In genomic region chr18:7592305-7593071, GRCh38 we compare ENCODE assay signal across 16 cellular contexts. TPM values are rescaled to one million over a fixed set of nuclear protein-coding genes. Genes with fewer than 3 reads are reported as not detected.
DNase-seq lines count a peak whose midpoint lies in the region; ATAC-seq and TF ChIP-seq lines count a peak whose summit lies in the region.
"Had no signal": no experiment of that assay in that cellular context is flagged by ENCODE, and none has a peak within 500 bp of the region (broad histone marks: within the 10 kb centered on the region; RNA-seq: fewer than 3 reads in every experiment).

No MANE protein-coding gene starts in this region.

- no TSS peak for BruUV-seq in HCT116 (replicated peaks; lab: Mats Ljungman, UMichigan)

- intact Hi-C loops in HCT116 (cut with micrococcal nuclease), result no loop called here

- H3K4me1 Mint-ChIP-seq in neural progenitor cell, result peaks cover 34% of the 10 kb centered on the region

- no peak overlapping the region for H3K4me3 ChIP-seq in HCT116 (replicated peaks in 1 of 2; ENCODE audit: low read depth in 1 of 2, low read length in 2 of 2)
- no peak overlapping the region for H3K4me3 ChIP-seq in fibroblast of pulmonary artery (replicated peaks; ENCODE audit: low read depth, low read length)
- H3K4me3 ChIP-seq in neural progenitor cell, result no peak overlapping the region
- no peak overlapping the region for H3K4me3 ChIP-seq in effector memory CD4-positive, alpha-beta T cell (ENCODE audit: insufficient read depth, low read depth, low read length, poor library complexity, severe bottlenecking)
- H3K4me3 ChIP-seq: gastroesophageal sphincter had no signal

- H3K4me3 Mint-ChIP-seq in neural progenitor cell, result no peak overlapping the region
- H3K4me3 Mint-ChIP-seq: activated T-helper 1 cell treated with anti-CD3 and anti-CD28 coated beads, Interleukin-12 subunit alpha, Interleukin-12 subunit beta, Interleukin-2, Interleukin-4 antibody, amounts not matched to agents 30 ng/mL and 10 ng/mL and 1 ng/mL, durations not matched to agents 14 hours and 24 hours and 36 hours; CD14-positive monocyte; stimulated activated naive CD8-positive, alpha-beta T cell treated with anti-CD3 and anti-CD28 coated beads, Interleukin-15, Interleukin-2, amounts not matched to agents 100 ng/mL and 50 ng/mL, for 24 hours had no signal

- H3K9me3 ChIP-seq in HCT116 (ENCODE audit: control insufficient read depth in 1 of 2, insufficient read depth in 1 of 2, low read depth in 1 of 2, low read length in 2 of 2) (no peaks in the 10 kb centered on the region), neural progenitor cell (ENCODE audit: low read depth) (no peaks in the 10 kb centered on the region)
- H3K9me3 ChIP-seq in effector memory CD4-positive, alpha-beta T cell (ENCODE audit: control insufficient read depth, low read length), result no peaks in the 10 kb centered on the region
- H3K9me3 ChIP-seq: gastroesophageal sphincter had no signal

- no peaks in the 10 kb centered on the region for H4K20me1 ChIP-seq in HCT116 (ENCODE audit: insufficient read depth)
- no peaks in the 10 kb centered on the region for H4K20me1 ChIP-seq in neural progenitor cell (ENCODE audit: low read depth)

- in situ Hi-C loops in SK-MEL-5 (cut with HindIII; ENCODE audit: low pct_unique_long_range_greater_than_20kb, low sequenced_read_pairs), result no loop called here

- H3K4me2 ChIP-seq in HCT116 (ENCODE audit: low read length) (no peak overlapping the region), neural progenitor cell (peak overlapping the region; percentile 27)

- no peaks in the 10 kb centered on the region for H3K36me3 Mint-ChIP-seq in neural progenitor cell
- H3K36me3 Mint-ChIP-seq: CD14-positive monocyte had no signal

- H3F3A ChIP-seq in neural progenitor cell (ENCODE audit: low read depth), result peaks cover 4% of the 10 kb centered on the region

- no peak overlapping the region for H3K9ac ChIP-seq in HCT116 (ENCODE audit: low read length)
- no peak overlapping the region for H3K9ac ChIP-seq in neural progenitor cell

- H3K27ac ChIP-seq in HCT116 (ENCODE audit: low read depth, low read length) (no peak overlapping the region), neural progenitor cell (no peak overlapping the region)
- no peak overlapping the region for H3K27ac ChIP-seq in effector memory CD4-positive, alpha-beta T cell (ENCODE audit: insufficient read depth, low read length, poor library complexity, severe bottlenecking)
- H3K27ac ChIP-seq: gastroesophageal sphincter had no signal

- DNase-seq in HCT116 (ENCODE audit: low read depth, low spot score) (no peak), SK-MEL-5 (ENCODE audit: low read depth, low spot score) (peak; percentile 11), fibroblast of pulmonary artery (ENCODE audit: low read depth) (no peak), neural progenitor cell (ENCODE audit: low spot score) (peak; percentile 53), HPDE6-E6E7 (ENCODE audit: extremely low spot score) (no peak)
- no peak for DNase-seq in effector memory CD4-positive, alpha-beta T cell
- DNase-seq in NK-92 treated with Interleukin-12 subunit alpha and Interleukin-12 subunit beta, amount 100 ng/mL, for 24 hours (lab: John Stamatoyannopoulos, UW), result no peak
- DNase-seq: activated CD4-positive, alpha-beta T cell treated with anti-CD3 and anti-CD28 coated beads for 48 hours; aorta; left cardiac atrium; T-helper 1 cell had no signal

- H2AFZ ChIP-seq in HCT116 (ENCODE audit: low read depth, low read length, poor library complexity, severe bottlenecking) (no peak overlapping the region), neural progenitor cell (replicated peaks) (no peak overlapping the region)

- ATAC-seq in HCT116, result 0 out of 2 replicates have a peak, but pooled peaks have one; percentile 36
- no peak for ATAC-seq in HG03025 (IDR thresholded peaks at IDR 0.05; ENCODE audit: low FRiP score, unreplicated experiment)
- ATAC-seq: gastroesophageal sphincter had no signal

- RAD21 ChIA-PET in HCT116 (lab: Charles Lee; ENCODE audit: low non-redundant PET in 1 of 2, low total read pairs in 2 of 2, uncharacterized antibody in 2 of 2, unreplicated experiment in 2 of 2), result no interaction called here

- peak overlapping the region; percentile 43 for H3K27ac Mint-ChIP-seq in neural progenitor cell
- H3K27ac Mint-ChIP-seq: activated T-helper 1 cell treated with anti-CD3 and anti-CD28 coated beads, Interleukin-12 subunit alpha, Interleukin-12 subunit beta, Interleukin-2, Interleukin-4 antibody, amounts not matched to agents 30 ng/mL and 10 ng/mL and 1 ng/mL, durations not matched to agents 14 hours and 24 hours and 36 hours; CD14-positive monocyte; stimulated activated naive CD8-positive, alpha-beta T cell treated with anti-CD3 and anti-CD28 coated beads, Interleukin-15, Interleukin-2, amounts not matched to agents 100 ng/mL and 50 ng/mL, for 24 hours had no signal

- H3K27me3 Mint-ChIP-seq in neural progenitor cell (ENCODE audit: insufficient read depth, low read depth), result no peaks in the 10 kb centered on the region
- H3K27me3 Mint-ChIP-seq: stimulated activated naive CD8-positive, alpha-beta T cell treated with anti-CD3 and anti-CD28 coated beads, Interleukin-15, Interleukin-2, amounts not matched to agents 100 ng/mL and 50 ng/mL, for 24 hours had no signal

- no peak for TF ChIP-seq RAD21 in HCT116 (IDR thresholded peaks at IDR 0.05; ENCODE audit: low read depth)

- H3K9me3 Mint-ChIP-seq in neural progenitor cell, result no peaks in the 10 kb centered on the region
- H3K9me3 Mint-ChIP-seq: activated T-helper 1 cell treated with anti-CD3 and anti-CD28 coated beads, Interleukin-12 subunit alpha, Interleukin-12 subunit beta, Interleukin-2, Interleukin-4 antibody, amounts not matched to agents 30 ng/mL and 10 ng/mL and 1 ng/mL, durations not matched to agents 14 hours and 24 hours and 36 hours; CD14-positive monocyte; stimulated activated naive CD8-positive, alpha-beta T cell treated with anti-CD3 and anti-CD28 coated beads, Interleukin-15, Interleukin-2, amounts not matched to agents 100 ng/mL and 50 ng/mL, for 24 hours had no signal

- CTCF ChIA-PET in HCT116 (lab: Charles Lee), result no interaction called here

- POLR2A ChIA-PET in HCT116 (lab: Charles Lee), result no interaction called here

- no peaks in the 10 kb centered on the region for H3K9me2 ChIP-seq in HCT116 (ENCODE audit: insufficient read depth)

- H3K4me1 ChIP-seq in HCT116 (ENCODE audit: control insufficient read depth in 1 of 2, insufficient read depth in 2 of 2, low read length in 2 of 2) (no peaks in the 10 kb centered on the region), neural progenitor cell (peaks cover 27% of the 10 kb centered on the region)
- no peaks in the 10 kb centered on the region for H3K4me1 ChIP-seq in effector memory CD4-positive, alpha-beta T cell (ENCODE audit: control insufficient read depth, insufficient read depth, low read length, poor library complexity, severe bottlenecking)

- H3K27me3 ChIP-seq in HCT116 (ENCODE audit: insufficient read depth, low read length), result peaks cover 17% of the 10 kb centered on the region
- H3K27me3 ChIP-seq in neural progenitor cell, result no peaks in the 10 kb centered on the region
- no peaks in the 10 kb centered on the region for H3K27me3 ChIP-seq in effector memory CD4-positive, alpha-beta T cell (replicated peaks; ENCODE audit: control insufficient read depth, insufficient read depth, low read length, poor library complexity, severe bottlenecking)
- H3K27me3 ChIP-seq: gastroesophageal sphincter had no signal

- TF ChIP-seq CTCF in HCT116 (IDR thresholded peaks at IDR 0.05 in 2 of 3, conservative IDR thresholded peaks at IDR 0.05 in 1 of 3; ENCODE audit: borderline replicate concordance in 1 of 3, insufficient read depth in 1 of 3, low read depth in 2 of 3, low read length in 2 of 3) (peak in 2 of 3 experiments; percentile 10 to 13; a peak in 1 of 6 replicates), fibroblast of pulmonary artery (IDR thresholded peaks at IDR 0.05; ENCODE audit: low read length, missing control alignments) (peak; percentile 4), neural progenitor cell (IDR thresholded peaks at IDR 0.05) (peak; percentile 52)

- H3K36me3 ChIP-seq in HCT116 (ENCODE audit: control insufficient read depth in 1 of 2, insufficient read depth in 2 of 2, low read length in 2 of 2) (no peaks in the 10 kb centered on the region), neural progenitor cell (no peaks in the 10 kb centered on the region)
- H3K36me3 ChIP-seq in effector memory CD4-positive, alpha-beta T cell (ENCODE audit: control insufficient read depth, insufficient read depth, low read length), result no peaks in the 10 kb centered on the region
- H3K36me3 ChIP-seq: gastroesophageal sphincter had no signal

- H3K79me2 ChIP-seq in HCT116 (ENCODE audit: insufficient read depth, low read length), result no peaks in the 10 kb centered on the region
- no peaks in the 10 kb centered on the region for H3K79me2 ChIP-seq in neural progenitor cell (ENCODE audit: low read depth)

- TF ChIP-seq POLR2A in HCT116 (IDR thresholded peaks at IDR 0.05; ENCODE audit: borderline replicate concordance, extremely low read depth, insufficient read depth, insufficient read length), result no peak

TF ChIP-seq in HCT116, 20 proteins besides CTCF, POLR2A, EP300 and RAD21 (continues in another document):
- no peak for TF ChIP-seq SIN3A (IDR thresholded peaks at IDR 0.05; ENCODE audit: low read depth)
- TF ChIP-seq ELF1 (IDR thresholded peaks at IDR 0.05; ENCODE audit: borderline replicate concordance, low read depth), result no peak
- no peak for TF ChIP-seq POLR2AphosphoS5 (IDR thresholded peaks at IDR 0.05; ENCODE audit: low read depth, low read length)
- no peak for TF ChIP-seq SP1 (IDR thresholded peaks at IDR 0.05; ENCODE audit: low read depth)
- TF ChIP-seq EZH2phosphoT487 (IDR thresholded peaks at IDR 0.05; ENCODE audit: borderline replicate concordance), result no peak
- TF ChIP-seq ZNF274 (IDR thresholded peaks at IDR 0.05; ENCODE audit: low read depth, low read length), result no peak
- TF ChIP-seq JUND (IDR thresholded peaks at IDR 0.05), result no peak
- TF ChIP-seq CEBPB (IDR thresholded peaks at IDR 0.05; ENCODE audit: low read depth), result no peak
- no peak for TF ChIP-seq CBX3 (IDR thresholded peaks at IDR 0.05; ENCODE audit: low read depth)
- TF ChIP-seq ZFX (IDR thresholded peaks at IDR 0.05), result no peak
- TF ChIP-seq MAX (IDR thresholded peaks at IDR 0.05), result no peak
- TF ChIP-seq YY1 (IDR thresholded peaks at IDR 0.05; ENCODE audit: extremely low read depth, insufficient replicate concordance, low read depth, low read length), result no peak
- TF ChIP-seq TCF7L2 (IDR thresholded peaks at IDR 0.05; ENCODE audit: borderline replicate concordance, extremely low read depth, insufficient read depth, insufficient read length), result no peak

RNA-seq across cellular contexts. Expression of gene PTPRM, which starts 25.4 kb away (rescaled TPM):
- total RNA-seq in HCT116 (2021; ENCODE audit: unreplicated experiment) (14.5 TPM), neural progenitor cell (ENCODE audit: low replicate concordance) (13.9 and 18.6 TPM in 2 replicates)
- 24.2 and 28.5 TPM in 2 replicates for polyA plus RNA-seq in HCT116 (2012)
- 42.9 and 43.7 TPM in 2 replicates for total RNA-seq in SK-MEL-5 (2014; rRNA removed; shearing (Covaris generic))
- polyA plus RNA-seq in SK-MEL-5 (2015; cell fraction: cytosol; rRNA removed), result 48.4 and 56.6 TPM in 2 replicates
- 196 and 241 TPM in 2 replicates for polyA plus RNA-seq in SK-MEL-5 (2015; cell fraction: nucleus; rRNA removed)

Comparison
In these comparisons a context has a peak if more than half of its experiments do, and no peak if none do; other contexts are left out.
1. DNase-seq: peak in SK-MEL-5 (single experiment) and neural progenitor cell (single experiment); none in HCT116 (single experiment), fibroblast of pulmonary artery (single experiment), effector memory CD4-positive, alpha-beta T cell (0 of 3), NK-92 treated with Interleukin-12 subunit alpha and Interleukin-12 subunit beta, amount 100 ng/mL, for 24 hours (single experiment) and HPDE6-E6E7 (single experiment).
2. Peak in every context shown above with its lines, with median percentiles within 50 percentile points of each other: CTCF ChIP-seq.